Comparison of ENCODE assay signal across 17 cellular contexts in genomic region chr3:184685055-184685454, GRCh38. TPM values are rescaled to one million over a fixed set of nuclear protein-coding genes. Genes with fewer than 3 reads are reported as not detected.
DNase-seq lines count a peak whose midpoint lies in the region; ATAC-seq, FAIRE-seq and TF ChIP-seq lines count a peak whose summit lies in the region.
"Had no signal": no experiment of that assay in that cellular context is flagged by ENCODE, and none has a peak within 500 bp of the region (broad histone marks: within the 10 kb centered on the region; RNA-seq: fewer than 3 reads in every experiment).

No MANE protein-coding gene starts in this region.

- H2AK5ac ChIP-seq in trophoblast cell (ENCODE audit: low read length): no peak overlapping the region

- H2AFZ ChIP-seq in astrocyte (ENCODE audit: low read depth, low read length) (no peak overlapping the region), trophoblast cell (ENCODE audit: insufficient read depth, low read length, poor library complexity) (no peak overlapping the region)

- H3K4me3 ChIP-seq in HEK293 (ENCODE audit: low read depth, low read length) (no peak overlapping the region), astrocyte (ENCODE audit: insufficient read depth, low read depth, low read length) (no peak overlapping the region), trophoblast cell (ENCODE audit: low read depth, low read length) (no peak overlapping the region), ovary (no peak overlapping the region)
- H3K4me3 ChIP-seq: K562 had no signal

- no peaks in the 10 kb centered on the region for H3K27me3 Mint-ChIP-seq in astrocyte (ENCODE audit: low read depth, unreplicated experiment)
- no peaks in the 10 kb centered on the region for H3K27me3 Mint-ChIP-seq in mesothelial cell of epicardium (ENCODE audit: low read depth)
- peaks cover 0 to 5% of the 10 kb centered on the region in 2 donors for H3K27me3 Mint-ChIP-seq in natural killer cell treated with Interleukin-12 subunit alpha and Interleukin-12 subunit beta and Interleukin-15 and Interleukin-18, amount 100 ng/mL, for 72 hours
- H3K27me3 Mint-ChIP-seq: B cell had no signal

- peaks cover 4% of the 10 kb centered on the region; the same call in 1 of the 2 replicates for H3K4me1 ChIP-seq in HEK293 (ENCODE audit: control insufficient read depth, insufficient read depth, low read length)
- peaks cover 13% of the 10 kb centered on the region for H3K4me1 ChIP-seq in astrocyte (ENCODE audit: insufficient read depth, low read length)
- H3K4me1 ChIP-seq in trophoblast cell (ENCODE audit: control insufficient read depth in 1 of 2, insufficient read depth in 2 of 2, low read length in 2 of 2): peaks cover 13 to 19% of the 10 kb centered on the region in 2 experiments
- H3K4me1 ChIP-seq in ovary (ENCODE audit: insufficient read depth): peaks cover 10% of the 10 kb centered on the region

- no peak for DNase-seq in astrocyte (ENCODE audit: low read depth)
- no peak for DNase-seq in mesothelial cell of epicardium (ENCODE audit: low spot score in 2 of 2, unreplicated experiment in 2 of 2)
- no peak for DNase-seq in trophoblast cell
- DNase-seq in ovary: no peak
- no peak for DNase-seq in activated effector memory CD4-positive, alpha-beta T cell treated with Interleukin-2 at 50 U/mL for 16 hours
- no peak for DNase-seq in natural killer cell treated with Interleukin-12 subunit alpha and Interleukin-12 subunit beta and Interleukin-15 and Interleukin-18, amount 100 ng/mL, for 72 hours (ENCODE audit: low spot score)
- DNase-seq: Calu3; CD4-positive, alpha-beta memory T cell; HCEC 1CT; NCI-H1048; NCI-H1436 treated with DMSO at 0.1 percent for 48 hours; NCI-H2081; NCI-H510A treated with DMSO at 0.1 percent for 48 hours had no signal

- ATAC-seq in natural killer cell treated with Interleukin-12 subunit alpha and Interleukin-12 subunit beta and Interleukin-15 and Interleukin-18, amount 100 ng/mL, for 72 hours: no peak
- ATAC-seq in HG02588 (IDR thresholded peaks at IDR 0.05; ENCODE audit: unreplicated experiment): no peak
- ATAC-seq: K562 had no signal

- peaks cover 12% of the 10 kb centered on the region for H3K79me1 ChIP-seq in trophoblast cell (ENCODE audit: low read length)

- POLR2A ChIA-PET in HEK293 (lab: Yijun Ruan, JAX): interaction anchor here (0.6 kb wide), 1 partner anchor 10 kb away, joined by 3 read pairs; no protein-coding TSS in a partner anchor

- TF ChIP-seq CTCF in HEK293 (tag by site-specific recombination; IDR thresholded peaks at IDR 0.05) (no peak), astrocyte (IDR thresholded peaks at IDR 0.05; ENCODE audit: insufficient read depth, low read depth, low read length) (no peak), mesothelial cell of epicardium (IDR thresholded peaks at IDR 0.05; ENCODE audit: unreplicated experiment) (no peak), ovary (IDR thresholded peaks at IDR 0.05) (no peak)

- no peak overlapping the region for H2BK120ac ChIP-seq in trophoblast cell (ENCODE audit: insufficient read depth, low read length, poor library complexity)

- H3K4me3 Mint-ChIP-seq in astrocyte (ENCODE audit: unreplicated experiment): no peak overlapping the region
- H3K4me3 Mint-ChIP-seq in mesothelial cell of epicardium: no peak overlapping the region
- H3K4me3 Mint-ChIP-seq in natural killer cell treated with Interleukin-12 subunit alpha and Interleukin-12 subunit beta and Interleukin-15 and Interleukin-18, amount 100 ng/mL, for 72 hours: no peak overlapping the region
- H3K4me3 Mint-ChIP-seq: B cell; CD4-positive, alpha-beta memory T cell had no signal

- H3K27ac Mint-ChIP-seq in astrocyte (ENCODE audit: unreplicated experiment) (peak overlapping the region; percentile 84), mesothelial cell of epicardium (peak overlapping the region; percentile 85)
- H3K27ac Mint-ChIP-seq in natural killer cell treated with Interleukin-12 subunit alpha and Interleukin-12 subunit beta and Interleukin-15 and Interleukin-18, amount 100 ng/mL, for 72 hours: no peak overlapping the region
- H3K27ac Mint-ChIP-seq: B cell; CD4-positive, alpha-beta memory T cell had no signal

- H3K14ac ChIP-seq in trophoblast cell (ENCODE audit: low read length): no peak overlapping the region

- H3K18ac ChIP-seq in trophoblast cell (ENCODE audit: low read length): no peak overlapping the region

- no peak overlapping the region for H3K23ac ChIP-seq in trophoblast cell (ENCODE audit: low read length)

- H4K12ac ChIP-seq in trophoblast cell (ENCODE audit: low read depth, low read length): no peak overlapping the region

- H3K36me3 ChIP-seq in HEK293 (ENCODE audit: control insufficient read depth in 2 of 2, insufficient read depth in 1 of 2, low read length in 2 of 2) (no peaks in the 10 kb centered on the region), astrocyte (ENCODE audit: insufficient read depth, low read length) (no peaks in the 10 kb centered on the region), trophoblast cell (ENCODE audit: control insufficient read depth in 1 of 2, insufficient read depth in 2 of 2, low read length in 2 of 2) (no peaks in the 10 kb centered on the region), ovary (no peaks in the 10 kb centered on the region)

- H3K4ac ChIP-seq in trophoblast cell (ENCODE audit: low read depth, low read length): no peak overlapping the region

- H3K27me3 ChIP-seq in astrocyte (ENCODE audit: insufficient read depth, low read length) (no peaks in the 10 kb centered on the region), trophoblast cell (ENCODE audit: insufficient read depth, low read length) (no peaks in the 10 kb centered on the region), ovary (no peaks in the 10 kb centered on the region)

- H3K36me3 Mint-ChIP-seq in astrocyte (ENCODE audit: low read depth, unreplicated experiment): no peaks in the 10 kb centered on the region
- H3K36me3 Mint-ChIP-seq in mesothelial cell of epicardium: no peaks in the 10 kb centered on the region
- H3K36me3 Mint-ChIP-seq in natural killer cell treated with Interleukin-12 subunit alpha and Interleukin-12 subunit beta and Interleukin-15 and Interleukin-18, amount 100 ng/mL, for 72 hours: no peaks in the 10 kb centered on the region
- H3K36me3 Mint-ChIP-seq: CD4-positive, alpha-beta memory T cell had no signal

- peak overlapping the region; percentile 42 for H2BK12ac ChIP-seq in trophoblast cell (ENCODE audit: low read length)

- peaks cover 27% of the 10 kb centered on the region for H3K4me1 Mint-ChIP-seq in astrocyte (ENCODE audit: low read depth, unreplicated experiment)
- H3K4me1 Mint-ChIP-seq in mesothelial cell of epicardium: peaks cover 37% of the 10 kb centered on the region
- peaks cover 0 to 6% of the 10 kb centered on the region in 2 donors for H3K4me1 Mint-ChIP-seq in natural killer cell treated with Interleukin-12 subunit alpha and Interleukin-12 subunit beta and Interleukin-15 and Interleukin-18, amount 100 ng/mL, for 72 hours (ENCODE audit: low read depth in 2 of 2)
- H3K4me1 Mint-ChIP-seq: CD4-positive, alpha-beta memory T cell had no signal

- H4K91ac ChIP-seq in trophoblast cell (ENCODE audit: low read depth, low read length): peak overlapping the region; percentile 33

- no peak for TF ChIP-seq POLR2A in ovary (IDR thresholded peaks at IDR 0.05)

- H3K9ac ChIP-seq in astrocyte (ENCODE audit: low read length) (no peak overlapping the region), trophoblast cell (ENCODE audit: low read length) (no peak overlapping the region)

- H2BK5ac ChIP-seq in trophoblast cell (ENCODE audit: low read depth, low read length, poor library complexity): no peak overlapping the region

- no CpG with 5 or more reads among the region's 4 CpGs for WGBS in trophoblast cell (ENCODE audit: extremely low coverage, insufficient coverage, insufficient read length)
- 56 to 67% (median 62%) methylated on average over 4 of the region's 4 CpGs for WGBS in ovary, 3 donors

- H3K9me3 Mint-ChIP-seq in astrocyte (ENCODE audit: unreplicated experiment): no peaks in the 10 kb centered on the region
- no peaks in the 10 kb centered on the region for H3K9me3 Mint-ChIP-seq in mesothelial cell of epicardium
- H3K9me3 Mint-ChIP-seq in natural killer cell treated with Interleukin-12 subunit alpha and Interleukin-12 subunit beta and Interleukin-15 and Interleukin-18, amount 100 ng/mL, for 72 hours: no peaks in the 10 kb centered on the region

- H3K9me3 ChIP-seq in HEK293 (ENCODE audit: control insufficient read depth, insufficient read depth, low read depth, low read length): no peaks in the 10 kb centered on the region
- no peaks in the 10 kb centered on the region for H3K9me3 ChIP-seq in astrocyte (ENCODE audit: insufficient read depth, low read depth, low read length)
- H3K9me3 ChIP-seq in trophoblast cell (ENCODE audit: insufficient read depth, low read depth, low read length): peaks cover 6% of the 10 kb centered on the region
- no peaks in the 10 kb centered on the region for H3K9me3 ChIP-seq in ovary

- H4K20me1 ChIP-seq in astrocyte (ENCODE audit: insufficient read depth, low read length): no peaks in the 10 kb centered on the region

- CTCF ChIA-PET in HEK293 (lab: Yijun Ruan, JAX): no interaction called here

- H4K8ac ChIP-seq in trophoblast cell (ENCODE audit: low read depth, low read length): no peak overlapping the region

- TF ChIP-seq EP300 in ovary (IDR thresholded peaks at IDR 0.05): no peak

- H3K79me2 ChIP-seq in astrocyte (ENCODE audit: insufficient read depth, low read length) (no peaks in the 10 kb centered on the region), trophoblast cell (ENCODE audit: control insufficient read depth, insufficient read depth, low read length, poor library complexity) (no peaks in the 10 kb centered on the region)

- intact Hi-C loops in ovary (cut with DNase I): no loop called here

- H3K27ac ChIP-seq in HEK293 (ENCODE audit: extremely low read depth, low read depth, low read length) (0 out of 2 replicates have a peak overlapping the region, but pooled peaks have one; percentile 30), astrocyte (ENCODE audit: low read depth, low read length) (no peak overlapping the region), trophoblast cell (ENCODE audit: low read depth, low read length) (no peak overlapping the region), ovary (no peak overlapping the region)

- no peak for FAIRE-seq in astrocyte (lab: Jason Lieb, UNC)
- FAIRE-seq: K562 had no signal

- no peak overlapping the region for H3K4me2 ChIP-seq in astrocyte (ENCODE audit: low read length)
- no peak overlapping the region for H3K4me2 ChIP-seq in trophoblast cell (ENCODE audit: low read length)

TF ChIP-seq in HEK293, 187 proteins besides CTCF, POLR2A, EP300 and RAD21:
- TF ChIP-seq SP3 (tag by site-specific recombination; IDR thresholded peaks at IDR 0.05) (no peak), ZNF132 (tag by site-specific recombination; IDR thresholded peaks at IDR 0.05; ENCODE audit: borderline replicate concordance) (no peak)
TF ChIP-seq in HEK293: peak in this region for 0.

RNA-seq across cellular contexts. Expression of gene MAGEF1, which starts 26.8 kb away (rescaled TPM):
- total RNA-seq in astrocyte: 26.2 and 28.8 TPM in 2 replicates
- 67.6 to 68.9 TPM (median 68.4 TPM) in 3 replicates for total RNA-seq in mesothelial cell of epicardium
- polyA plus RNA-seq in trophoblast cell (2013): 28.9 and 31.1 TPM in 2 replicates
- total RNA-seq in ovary: 10 to 100 TPM; 28.3 to 48.6 (median 39.7) TPM
- 10 to 100 TPM; 29.6 to 48.7 TPM for polyA plus RNA-seq in ovary
- 1 to 10 TPM; 7.4 to 7.8 TPM for total RNA-seq in natural killer cell treated with Interleukin-12 subunit alpha and Interleukin-12 subunit beta and Interleukin-15 and Interleukin-18, amount 100 ng/mL, for 72 hours

Comparison
In these comparisons a context has a peak if more than half of its experiments do, and no peak if none do; other contexts are left out.
1. H3K27ac Mint-ChIP-seq: peak in astrocyte (single experiment) and mesothelial cell of epicardium (single experiment); none in natural killer cell treated with Interleukin-12 subunit alpha and Interleukin-12 subunit beta and Interleukin-15 and Interleukin-18, amount 100 ng/mL, for 72 hours (0 of 2).